1 cellular context compared by ENCODE assay signal in genomic region chr6:40852667-40853383, GRCh38.
TF ChIP-seq lines count a peak whose summit lies in the region.

No MANE protein-coding gene starts in this region.

TF ChIP-seq in HCT116, 20 proteins besides CTCF, POLR2A, EP300 and RAD21 (continued from another document):
- TF ChIP-seq ATF3 (IDR thresholded peaks at IDR 0.05) (no peak), EGR1 (IDR thresholded peaks at IDR 0.05; ENCODE audit: low read depth) (no peak), POLR2AphosphoS5 (IDR thresholded peaks at IDR 0.05; ENCODE audit: low read depth, low read length) (no peak), EZH2phosphoT487 (IDR thresholded peaks at IDR 0.05; ENCODE audit: borderline replicate concordance) (no peak), TCF7L2 (IDR thresholded peaks at IDR 0.05; ENCODE audit: borderline replicate concordance, extremely low read depth, insufficient read depth, insufficient read length) (no peak), CEBPB (IDR thresholded peaks at IDR 0.05; ENCODE audit: low read depth) (no peak), SRF (IDR thresholded peaks at IDR 0.05; ENCODE audit: low read depth) (no peak), ZFX (IDR thresholded peaks at IDR 0.05) (no peak)
